1 cellular context compared by ENCODE assay signal in genomic region chr1:61079898-61080336, GRCh38.
A peak's percentile ranks its signal among the peaks of the same experiment; 100 is the strongest.
TF ChIP-seq lines count a peak whose summit lies in the region.

No MANE protein-coding gene starts in this region.

TF ChIP-seq in HepG2, 621 proteins besides CTCF, POLR2A, EP300 and RAD21 (continued from another document and continues in another):
- TF ChIP-seq, protein P1, sequence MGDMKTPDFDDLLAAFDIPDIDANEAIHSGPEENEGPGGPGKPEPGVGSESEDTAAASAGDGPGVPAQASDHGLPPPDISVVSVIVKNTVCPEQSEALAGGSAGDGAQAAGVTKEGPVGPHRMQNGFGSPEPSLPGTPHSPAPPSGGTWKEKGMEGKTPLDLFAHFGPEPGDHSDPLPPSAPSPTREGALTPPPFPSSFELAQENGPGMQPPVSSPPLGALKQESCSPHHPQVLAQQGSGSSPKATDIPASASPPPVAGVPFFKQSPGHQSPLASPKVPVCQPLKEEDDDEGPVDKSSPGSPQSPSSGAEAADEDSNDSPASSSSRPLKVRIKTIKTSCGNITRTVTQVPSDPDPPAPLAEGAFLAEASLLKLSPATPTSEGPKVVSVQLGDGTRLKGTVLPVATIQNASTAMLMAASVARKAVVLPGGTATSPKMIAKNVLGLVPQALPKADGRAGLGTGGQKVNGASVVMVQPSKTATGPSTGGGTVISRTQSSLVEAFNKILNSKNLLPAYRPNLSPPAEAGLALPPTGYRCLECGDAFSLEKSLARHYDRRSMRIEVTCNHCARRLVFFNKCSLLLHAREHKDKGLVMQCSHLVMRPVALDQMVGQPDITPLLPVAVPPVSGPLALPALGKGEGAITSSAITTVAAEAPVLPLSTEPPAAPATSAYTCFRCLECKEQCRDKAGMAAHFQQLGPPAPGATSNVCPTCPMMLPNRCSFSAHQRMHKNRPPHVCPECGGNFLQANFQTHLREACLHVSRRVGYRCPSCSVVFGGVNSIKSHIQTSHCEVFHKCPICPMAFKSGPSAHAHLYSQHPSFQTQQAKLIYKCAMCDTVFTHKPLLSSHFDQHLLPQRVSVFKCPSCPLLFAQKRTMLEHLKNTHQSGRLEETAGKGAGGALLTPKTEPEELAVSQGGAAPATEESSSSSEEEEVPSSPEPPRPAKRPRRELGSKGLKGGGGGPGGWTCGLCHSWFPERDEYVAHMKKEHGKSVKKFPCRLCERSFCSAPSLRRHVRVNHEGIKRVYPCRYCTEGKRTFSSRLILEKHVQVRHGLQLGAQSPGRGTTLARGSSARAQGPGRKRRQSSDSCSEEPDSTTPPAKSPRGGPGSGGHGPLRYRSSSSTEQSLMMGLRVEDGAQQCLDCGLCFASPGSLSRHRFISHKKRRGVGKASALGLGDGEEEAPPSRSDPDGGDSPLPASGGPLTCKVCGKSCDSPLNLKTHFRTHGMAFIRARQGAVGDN (CRISPR knock-in tag; IDR thresholded peaks at IDR 0.05) = peak; percentile 48
- TF ChIP-seq ZBTB7B (CRISPR knock-in tag; IDR thresholded peaks at IDR 0.05) (no peak), WIZ (CRISPR knock-in tag; IDR thresholded peaks at IDR 0.05) (no peak), ETV5 (CRISPR knock-in tag; IDR thresholded peaks at IDR 0.05; ENCODE audit: borderline replicate concordance) (peak; percentile 79; the same call in 1 of the 2 replicates), HNRNPH1 (optimal IDR thresholded peaks at IDR 0.05; ENCODE audit: low read depth, low read length) (no peak), SOX13 (IDR thresholded peaks at IDR 0.05) (no peak), SOX13 (CRISPR knock-in tag; conservative IDR thresholded peaks at IDR 0.05 in 1 of 2, IDR thresholded peaks at IDR 0.05 in 1 of 2) (peak in 1 of 2 experiments; percentile 64; a peak in 2 of 4 replicates), CBFB (CRISPR knock-in tag; IDR thresholded peaks at IDR 0.05) (no peak), ATAD3A (CRISPR knock-in tag; IDR thresholded peaks at IDR 0.05) (no peak), ZNF10 (CRISPR knock-in tag; IDR thresholded peaks at IDR 0.05; ENCODE audit: borderline replicate concordance, low read depth) (no peak), U2AF2 (IDR thresholded peaks at IDR 0.05; ENCODE audit: low read depth, low read length) (no peak), KDM2A (CRISPR knock-in tag; IDR thresholded peaks at IDR 0.05; ENCODE audit: borderline replicate concordance, low read depth) (peak; percentile 64; the same call in 1 of the 2 replicates), RCOR2 (CRISPR knock-in tag; IDR thresholded peaks at IDR 0.05) (no peak), ZNF574 (CRISPR knock-in tag; IDR thresholded peaks at IDR 0.05) (0 out of 2 replicates have a peak, but pooled peaks have one; percentile 25), ZNF710 (CRISPR knock-in tag; IDR thresholded peaks at IDR 0.05; ENCODE audit: borderline replicate concordance) (no peak), ZNF670 (CRISPR knock-in tag; IDR thresholded peaks at IDR 0.05; ENCODE audit: borderline replicate concordance) (no peak), HMG20A (CRISPR knock-in tag; IDR thresholded peaks at IDR 0.05; ENCODE audit: borderline replicate concordance) (peak; percentile 19; the same call in 1 of the 2 replicates), PITX1 (CRISPR knock-in tag; IDR thresholded peaks at IDR 0.05) (peak; percentile 61; the same call in 1 of the 2 replicates), JDP2 (CRISPR knock-in tag; IDR thresholded peaks at IDR 0.05; ENCODE audit: borderline replicate concordance) (no peak), ZBTB42 (CRISPR knock-in tag; IDR thresholded peaks at IDR 0.05) (no peak), MAFK (conservative IDR thresholded peaks at IDR 0.05 in 1 of 2, IDR thresholded peaks at IDR 0.05 in 1 of 2; ENCODE audit: low read length in 2 of 2) (no peak), GMEB1 (CRISPR knock-in tag; IDR thresholded peaks at IDR 0.05; ENCODE audit: borderline replicate concordance) (no peak), ZNF589 (CRISPR knock-in tag; conservative IDR thresholded peaks at IDR 0.05) (no peak), GATA4 (IDR thresholded peaks at IDR 0.05; ENCODE audit: borderline replicate concordance, low read depth) (no peak), FOSL1 (CRISPR knock-in tag; IDR thresholded peaks at IDR 0.05; ENCODE audit: borderline replicate concordance) (no peak), MYNN (CRISPR knock-in tag; IDR thresholded peaks at IDR 0.05; ENCODE audit: low read depth) (no peak), SAP130 (CRISPR knock-in tag; IDR thresholded peaks at IDR 0.05; ENCODE audit: low read depth) (peak; percentile 78), GPN1 (CRISPR knock-in tag; IDR thresholded peaks at IDR 0.05; ENCODE audit: borderline replicate concordance) (no peak), PRPF4 (IDR thresholded peaks at IDR 0.05; ENCODE audit: low read depth, low read length, poor library complexity, severe bottlenecking) (no peak), ZC3H4 (CRISPR knock-in tag; IDR thresholded peaks at IDR 0.05; ENCODE audit: borderline replicate concordance) (no peak), XBP1 (CRISPR knock-in tag; IDR thresholded peaks at IDR 0.05) (no peak), ZNF776 (CRISPR knock-in tag; IDR thresholded peaks at IDR 0.05) (no peak), PRDM10 (CRISPR knock-in tag; IDR thresholded peaks at IDR 0.05; ENCODE audit: low read depth) (no peak)
- TF ChIP-seq, protein P2, sequence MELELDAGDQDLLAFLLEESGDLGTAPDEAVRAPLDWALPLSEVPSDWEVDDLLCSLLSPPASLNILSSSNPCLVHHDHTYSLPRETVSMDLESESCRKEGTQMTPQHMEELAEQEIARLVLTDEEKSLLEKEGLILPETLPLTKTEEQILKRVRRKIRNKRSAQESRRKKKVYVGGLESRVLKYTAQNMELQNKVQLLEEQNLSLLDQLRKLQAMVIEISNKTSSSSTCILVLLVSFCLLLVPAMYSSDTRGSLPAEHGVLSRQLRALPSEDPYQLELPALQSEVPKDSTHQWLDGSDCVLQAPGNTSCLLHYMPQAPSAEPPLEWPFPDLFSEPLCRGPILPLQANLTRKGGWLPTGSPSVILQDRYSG (CRISPR knock-in tag; IDR thresholded peaks at IDR 0.05) = no peak
- TF ChIP-seq, protein P3, sequence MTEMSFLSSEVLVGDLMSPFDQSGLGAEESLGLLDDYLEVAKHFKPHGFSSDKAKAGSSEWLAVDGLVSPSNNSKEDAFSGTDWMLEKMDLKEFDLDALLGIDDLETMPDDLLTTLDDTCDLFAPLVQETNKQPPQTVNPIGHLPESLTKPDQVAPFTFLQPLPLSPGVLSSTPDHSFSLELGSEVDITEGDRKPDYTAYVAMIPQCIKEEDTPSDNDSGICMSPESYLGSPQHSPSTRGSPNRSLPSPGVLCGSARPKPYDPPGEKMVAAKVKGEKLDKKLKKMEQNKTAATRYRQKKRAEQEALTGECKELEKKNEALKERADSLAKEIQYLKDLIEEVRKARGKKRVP (CRISPR knock-in tag; IDR thresholded peaks at IDR 0.05) = no peak
- TF ChIP-seq, protein P4, sequence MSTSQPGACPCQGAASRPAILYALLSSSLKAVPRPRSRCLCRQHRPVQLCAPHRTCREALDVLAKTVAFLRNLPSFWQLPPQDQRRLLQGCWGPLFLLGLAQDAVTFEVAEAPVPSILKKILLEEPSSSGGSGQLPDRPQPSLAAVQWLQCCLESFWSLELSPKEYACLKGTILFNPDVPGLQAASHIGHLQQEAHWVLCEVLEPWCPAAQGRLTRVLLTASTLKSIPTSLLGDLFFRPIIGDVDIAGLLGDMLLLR (CRISPR knock-in tag; IDR thresholded peaks at IDR 0.05) = no peak
- TF ChIP-seq, protein P5, sequence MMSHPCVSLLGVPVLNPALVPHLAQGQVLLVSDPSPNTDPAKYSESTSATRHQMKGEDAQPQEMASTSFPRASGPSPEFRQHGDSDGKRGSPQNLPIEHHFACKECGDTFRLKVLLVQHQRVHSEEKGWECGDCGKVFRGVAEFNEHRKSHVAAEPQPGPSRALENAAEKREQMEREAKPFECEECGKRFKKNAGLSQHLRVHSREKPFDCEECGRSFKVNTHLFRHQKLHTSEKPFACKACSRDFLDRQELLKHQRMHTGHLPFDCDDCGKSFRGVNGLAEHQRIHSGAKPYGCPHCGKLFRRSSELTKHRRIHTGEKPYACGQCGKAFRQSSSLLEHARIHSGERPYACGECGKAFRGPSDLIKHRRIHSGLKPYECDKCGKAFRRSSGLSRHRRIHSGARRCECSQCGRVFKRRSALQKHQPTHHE (CRISPR knock-in tag; IDR thresholded peaks at IDR 0.05; ENCODE audit: borderline replicate concordance) = no peak
- TF ChIP-seq, protein P6, sequence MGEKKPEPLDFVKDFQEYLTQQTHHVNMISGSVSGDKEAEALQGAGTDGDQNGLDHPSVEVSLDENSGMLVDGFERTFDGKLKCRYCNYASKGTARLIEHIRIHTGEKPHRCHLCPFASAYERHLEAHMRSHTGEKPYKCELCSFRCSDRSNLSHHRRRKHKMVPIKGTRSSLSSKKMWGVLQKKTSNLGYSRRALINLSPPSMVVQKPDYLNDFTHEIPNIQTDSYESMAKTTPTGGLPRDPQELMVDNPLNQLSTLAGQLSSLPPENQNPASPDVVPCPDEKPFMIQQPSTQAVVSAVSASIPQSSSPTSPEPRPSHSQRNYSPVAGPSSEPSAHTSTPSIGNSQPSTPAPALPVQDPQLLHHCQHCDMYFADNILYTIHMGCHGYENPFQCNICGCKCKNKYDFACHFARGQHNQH (CRISPR knock-in tag; IDR thresholded peaks at IDR 0.05) = no peak; the same call in 1 of the 2 replicates
- TF ChIP-seq, protein P7, sequence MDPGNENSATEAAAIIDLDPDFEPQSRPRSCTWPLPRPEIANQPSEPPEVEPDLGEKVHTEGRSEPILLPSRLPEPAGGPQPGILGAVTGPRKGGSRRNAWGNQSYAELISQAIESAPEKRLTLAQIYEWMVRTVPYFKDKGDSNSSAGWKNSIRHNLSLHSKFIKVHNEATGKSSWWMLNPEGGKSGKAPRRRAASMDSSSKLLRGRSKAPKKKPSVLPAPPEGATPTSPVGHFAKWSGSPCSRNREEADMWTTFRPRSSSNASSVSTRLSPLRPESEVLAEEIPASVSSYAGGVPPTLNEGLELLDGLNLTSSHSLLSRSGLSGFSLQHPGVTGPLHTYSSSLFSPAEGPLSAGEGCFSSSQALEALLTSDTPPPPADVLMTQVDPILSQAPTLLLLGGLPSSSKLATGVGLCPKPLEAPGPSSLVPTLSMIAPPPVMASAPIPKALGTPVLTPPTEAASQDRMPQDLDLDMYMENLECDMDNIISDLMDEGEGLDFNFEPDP (CRISPR knock-in tag; conservative IDR thresholded peaks at IDR 0.05) = no peak
